8 cellular contexts compared by ENCODE assay signal in the genomic region with DNA sequence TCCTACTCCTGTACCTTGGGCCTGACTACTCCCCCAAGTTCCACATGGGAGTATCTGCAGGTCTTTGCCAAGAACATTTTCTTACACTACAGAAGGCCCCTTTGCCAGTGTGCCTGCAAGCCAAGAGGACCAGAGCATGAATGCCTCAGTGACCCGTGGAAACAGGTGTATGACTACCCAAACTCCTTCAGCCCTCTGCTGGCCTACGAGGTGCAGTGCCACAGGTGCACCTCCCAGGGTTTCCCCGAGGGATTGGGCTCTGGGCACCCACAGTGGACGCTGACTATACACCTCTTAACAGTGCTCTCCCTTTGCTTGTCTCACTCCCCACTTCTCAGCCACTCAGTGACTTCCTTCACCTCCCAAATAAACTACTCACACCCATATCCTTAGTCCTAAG.
DNase-seq lines count a peak whose midpoint lies in the region; ATAC-seq and TF ChIP-seq lines count a peak whose summit lies in the region.

No MANE protein-coding gene starts in this region.

- H3K79me1 ChIP-seq in mesendoderm (ENCODE audit: low read length) = no peaks in the 10 kb centered on the region

- H3K4me2 ChIP-seq in GM23248 (ENCODE audit: unreplicated experiment) (no peak overlapping the region), mesendoderm (ENCODE audit: low read length) (no peak overlapping the region)

- H2BK5ac ChIP-seq in mesendoderm (ENCODE audit: low read length) = no peak overlapping the region

- H3K27me3 ChIP-seq in GM23248 (replicated peaks; ENCODE audit: insufficient read depth) (no peaks in the 10 kb centered on the region), body of pancreas (no peaks in the 10 kb centered on the region), mesendoderm (ENCODE audit: insufficient read depth, low read length, poor library complexity) (no peaks in the 10 kb centered on the region)

- WGBS in GM23248 (ENCODE audit: low coverage in 1 of 2, low lambda C conversion rate in 2 of 2, missing lambda C conversion rate in 2 of 2), 2 experiments = 72 to 74% methylated on average over 4 of the region's 4 CpGs
- 7 to 23% methylated on average over 4 of the region's 4 CpGs for WGBS in body of pancreas, 2 donors
- no CpG with 5 or more reads among the region's 4 CpGs for WGBS in mesendoderm (ENCODE audit: extremely low coverage, insufficient coverage, low lambda C conversion rate)

- DNase-seq in ACHN (peak; percentile 34), GM23248 (peak; percentile 40), body of pancreas (peak; percentile 36 to 63 (median 44)), mesendoderm (peak; percentile 37), NCI-H1105 (lab: John Stamatoyannopoulos, UW) (no peak), NCI-H1092 treated with DMSO at 0.1 percent for 48 hours (lab: John Stamatoyannopoulos, UW) (no peak)

- no peak for TF ChIP-seq POLR2A in body of pancreas (IDR thresholded peaks at IDR 0.05)

- no peak overlapping the region for H2AK5ac ChIP-seq in mesendoderm (ENCODE audit: low read length)

- TF ChIP-seq CTCF in body of pancreas (IDR thresholded peaks at IDR 0.05) = peak; percentile 29 to 66 (median 50)

- H3K9me3 ChIP-seq in GM23248 (ENCODE audit: low read depth) (no peaks in the 10 kb centered on the region), body of pancreas (no peaks in the 10 kb centered on the region)

- H2AFZ ChIP-seq in GM23248 = no peak overlapping the region

- no peaks in the 10 kb centered on the region for H3K9me2 ChIP-seq in GM23248 (ENCODE audit: insufficient read depth)

- H3K36me3 ChIP-seq in GM23248 (ENCODE audit: low read depth) (peaks cover 44% of the 10 kb centered on the region), body of pancreas (replicated peaks in 1 of 2; ENCODE audit: insufficient read depth in 1 of 2, low read depth in 2 of 2) (no peaks in the 10 kb centered on the region), mesendoderm (ENCODE audit: control insufficient read depth, insufficient read depth, low read length) (no peaks in the 10 kb centered on the region)

- no peak overlapping the region for H3K56ac ChIP-seq in mesendoderm (ENCODE audit: low read length)

- no peak overlapping the region for H3K4me3 ChIP-seq in GM23248
- H3K4me3 ChIP-seq in body of pancreas = no peak overlapping the region
- H3K4me3 ChIP-seq in mesendoderm (ENCODE audit: low read length) = no peak overlapping the region

- H4K20me1 ChIP-seq in GM23248 (ENCODE audit: insufficient read depth) = no peaks in the 10 kb centered on the region

- H4K5ac ChIP-seq in mesendoderm (ENCODE audit: low read length) = no peak overlapping the region

- H2BK120ac ChIP-seq in mesendoderm (ENCODE audit: low read depth, low read length) = no peak overlapping the region

- H3K79me2 ChIP-seq in GM23248 (ENCODE audit: insufficient read depth) = peaks cover 33% of the 10 kb centered on the region
- no peaks in the 10 kb centered on the region for H3K79me2 ChIP-seq in mesendoderm (ENCODE audit: control insufficient read depth, insufficient read depth, low read length)

- ATAC-seq in body of pancreas (peak; percentile 63), GM21786 (IDR thresholded peaks at IDR 0.05; ENCODE audit: unreplicated experiment) (no peak), GM21423 (IDR thresholded peaks at IDR 0.05; ENCODE audit: unreplicated experiment) (no peak)

- intact Hi-C loops in body of pancreas (cut with DNase I) = no loop called here

- H3K4me1 ChIP-seq in GM23248 (ENCODE audit: insufficient read depth) (peaks cover 20% of the 10 kb centered on the region), body of pancreas (no peaks in the 10 kb centered on the region), mesendoderm (ENCODE audit: control insufficient read depth, low read depth, low read length) (no peaks in the 10 kb centered on the region)

- in situ Hi-C loops in ACHN (cut with HindIII; ENCODE audit: low pct_ligation_motif_present, low pct_unique_long_range_greater_than_20kb, low sequenced_read_pairs) = no loop called here
- in situ Hi-C loops in GM23248 (cut with MboI) = no loop called here

- H3K9ac ChIP-seq in GM23248 (no peak overlapping the region), mesendoderm (ENCODE audit: low read length) (no peak overlapping the region)

- H2BK15ac ChIP-seq in mesendoderm (replicated peaks; ENCODE audit: low read depth) = no peak overlapping the region

- no peak overlapping the region for H3K18ac ChIP-seq in mesendoderm (ENCODE audit: low read length)

- H3K4ac ChIP-seq in mesendoderm (ENCODE audit: low read depth, low read length) = no peak overlapping the region

- H3K23ac ChIP-seq in mesendoderm (ENCODE audit: low read length) = no peak overlapping the region

- H3K27ac ChIP-seq in GM23248 (peak overlapping the region; percentile 39; the same call in 1 of the 2 replicates), body of pancreas (no peak overlapping the region), mesendoderm (ENCODE audit: low read depth, low read length) (no peak overlapping the region)

- H4K8ac ChIP-seq in mesendoderm (ENCODE audit: low read depth, low read length) = no peak overlapping the region

- peaks cover 98% of the 10 kb centered on the region for H3F3A ChIP-seq in GM23248 (ENCODE audit: insufficient read depth)

Comparison
In these comparisons a context has a peak if more than half of its experiments do, and no peak if none do; other contexts are left out.
1. DNase-seq: peak in ACHN (single experiment), GM23248 (single experiment), body of pancreas (4 of 4) and mesendoderm (single experiment); none in NCI-H1105 (single experiment) and NCI-H1092 treated with DMSO at 0.1 percent for 48 hours (single experiment).